8 cellular contexts compared by ENCODE assay signal in the genomic region with DNA sequence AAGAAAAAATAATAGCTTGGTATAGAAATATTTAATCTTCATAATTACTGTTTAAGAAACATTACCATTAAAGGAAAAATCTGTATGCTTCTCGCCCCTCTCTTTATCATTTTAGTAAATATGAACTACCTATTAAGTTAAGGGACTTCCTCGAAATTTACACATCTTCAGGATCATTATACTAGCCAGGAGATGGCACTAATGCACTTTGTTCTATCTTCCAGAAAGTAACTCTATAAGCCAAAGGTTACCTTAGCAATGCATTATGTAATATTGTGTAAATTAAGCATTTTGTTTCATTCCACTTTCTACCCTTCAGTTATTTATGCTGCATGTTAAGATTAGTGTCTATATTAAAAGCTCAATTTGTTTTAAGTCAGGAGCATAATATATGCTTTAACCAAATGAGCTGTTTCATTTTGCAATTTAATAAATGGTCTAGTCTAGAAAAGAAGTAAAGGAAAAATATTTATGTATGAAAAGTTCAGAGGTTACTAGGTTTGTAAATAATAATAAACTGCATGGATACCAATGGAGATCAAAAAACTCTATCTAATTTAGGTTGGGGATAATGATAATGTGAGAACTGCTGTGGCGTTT.
DNase-seq lines count a peak whose midpoint lies in the region; ATAC-seq, FAIRE-seq and TF ChIP-seq lines count a peak whose summit lies in the region.

No MANE protein-coding gene starts in this region.

- no peaks in the 10 kb centered on the region for H3K27me3 ChIP-seq in small intestine (ENCODE audit: control insufficient read depth in 2 of 2, insufficient read depth in 2 of 2, low read length in 2 of 2)

- H3K36me3 Mint-ChIP-seq in brain: no peaks in the 10 kb centered on the region

- H3K27me3 Mint-ChIP-seq in brain: no peaks in the 10 kb centered on the region

- H3K4me1 Mint-ChIP-seq in brain: no peaks in the 10 kb centered on the region

- no peaks in the 10 kb centered on the region for H3K36me3 ChIP-seq in small intestine (ENCODE audit: control insufficient read depth in 2 of 2, insufficient read depth in 2 of 2, low read length in 2 of 2)

- no peak for ATAC-seq in GM18511 (IDR thresholded peaks at IDR 0.05; ENCODE audit: unreplicated experiment)

- peak; percentile 14 for DNase-seq in NCI-H2196 (lab: John Stamatoyannopoulos, UW; ENCODE audit: unreplicated experiment)
- no peak for DNase-seq in NCI-H2196 treated with DMSO at 0.1 percent for 48 hours (lab: John Stamatoyannopoulos, UW; ENCODE audit: unreplicated experiment)
- DNase-seq in NCI-H2171 (lab: John Stamatoyannopoulos, UW): peak; percentile 8
- DNase-seq in small intestine: peak; percentile 12
- DNase-seq in stimulated activated CD4-positive, alpha-beta T cell treated with anti-CD3 and anti-CD28 coated beads, Interleukin-15, amount 100 ng/mL, for 24 hours: no peak
- no peak for DNase-seq in D341Med (ENCODE audit: low spot score)

- H3K27ac Mint-ChIP-seq in brain: no peak overlapping the region

- no peaks in the 10 kb centered on the region for H3K4me1 ChIP-seq in small intestine (ENCODE audit: control insufficient read depth in 2 of 2, insufficient read depth in 1 of 2, low read depth in 1 of 2, low read length in 1 of 2)

- no peaks in the 10 kb centered on the region for H3K9me3 ChIP-seq in small intestine (ENCODE audit: control insufficient read depth, low read depth)

- peaks cover 0 to 6% (median 3%) of the 10 kb centered on the region in 5 experiments for H3K9me3 Mint-ChIP-seq in brain

- no peak overlapping the region for H3K27ac ChIP-seq in small intestine (ENCODE audit: low read depth in 1 of 2, low read length in 1 of 2)

- H3K4me3 Mint-ChIP-seq in brain: no peak overlapping the region

- WGBS in small intestine, 3 donors: 34 to 53% (median 40%) methylated on average over 3 of the region's 3 CpGs

- no peak for FAIRE-seq in small intestine (lab: Jason Lieb, UNC)

- H3K4me3 ChIP-seq in small intestine (ENCODE audit: low read depth in 1 of 2, low read length in 2 of 2): no peak overlapping the region

- TF ChIP-seq CTCF in brain (conservative IDR thresholded peaks at IDR 0.05): peak; percentile 70 to 71

Comparison
In these comparisons a context has a peak if more than half of its experiments do, and no peak if none do; other contexts are left out.
1. DNase-seq: peak in NCI-H2196 (single experiment), NCI-H2171 (single experiment) and small intestine (single experiment); none in NCI-H2196 treated with DMSO at 0.1 percent for 48 hours (single experiment), stimulated activated CD4-positive, alpha-beta T cell treated with anti-CD3 and anti-CD28 coated beads, Interleukin-15, amount 100 ng/mL, for 24 hours (single experiment) and D341Med (single experiment).